23 cellular contexts compared by ENCODE assay signal in the genomic region with DNA sequence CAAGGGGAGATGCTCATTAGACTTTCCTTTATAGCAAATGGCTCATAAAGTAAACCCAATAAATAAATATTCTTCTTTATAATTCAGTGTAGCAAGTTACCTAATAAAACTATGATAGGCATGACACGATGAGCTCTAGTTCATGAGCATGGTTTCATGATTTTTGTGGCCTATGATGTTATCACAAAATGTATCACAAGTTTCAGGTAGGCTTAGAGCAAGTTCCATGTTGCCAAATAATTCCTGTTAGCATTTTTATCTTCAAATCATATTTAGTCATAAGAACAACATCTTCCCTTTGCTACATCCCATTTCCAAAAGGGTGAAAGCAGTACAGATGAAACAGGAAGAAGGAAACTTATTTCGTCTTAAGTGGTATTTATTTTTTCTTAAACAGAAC.
"Had no signal": no experiment of that assay in that cellular context is flagged by ENCODE, and none has a peak within 500 bp of the region (broad histone marks: within the 10 kb centered on the region; RNA-seq: fewer than 3 reads in every experiment).

No MANE protein-coding gene starts in this region.

- H3K4me3 ChIP-seq: colonic mucosa, coronary artery, dorsolateral prefrontal cortex, esophagus muscularis mucosa, esophagus squamous epithelium, gastrocnemius medialis, gastroesophageal sphincter, heart left ventricle, heart right ventricle had no signal

- ATAC-seq: esophagus mucosa, foreskin keratinocyte, gastrocnemius medialis, gastroesophageal sphincter, heart left ventricle, heart right ventricle had no signal

- H3K4me3 Mint-ChIP-seq: dendritic cell treated with granulocyte-macrophage colony-stimulating factor and Interleukin-4, amounts not matched to agents 40 ng/mL and 50 ng/mL, for 4 days; endodermal cell had no signal

- H3K36me3 ChIP-seq: colonic mucosa, esophagus muscularis mucosa, esophagus squamous epithelium, gastrocnemius medialis, gastroesophageal sphincter, heart left ventricle, heart right ventricle had no signal

- H3K27me3 Mint-ChIP-seq: dendritic cell treated with granulocyte-macrophage colony-stimulating factor and Interleukin-4, amounts not matched to agents 40 ng/mL and 50 ng/mL, for 4 days had no signal

- H3K27me3 ChIP-seq: colonic mucosa, esophagus muscularis mucosa, esophagus squamous epithelium, foreskin keratinocyte, gastrocnemius medialis, gastroesophageal sphincter, heart left ventricle, heart right ventricle had no signal

- DNase-seq: colonic mucosa; cortex of kidney; dermis blood vessel endothelial cell; dorsolateral prefrontal cortex; effector CD4-positive, alpha-beta T cell; effector CD8-positive, alpha-beta T cell; effector memory CD4-positive, alpha-beta T cell; endodermal cell; erythroblast; esophagus squamous epithelium; foreskin fibroblast; foreskin keratinocyte; foreskin melanocyte; gastrocnemius medialis; glutamatergic neuron; head of caudate nucleus; heart left ventricle; heart right ventricle had no signal

- H3K9me3 Mint-ChIP-seq: dendritic cell treated with granulocyte-macrophage colony-stimulating factor and Interleukin-4, amounts not matched to agents 40 ng/mL and 50 ng/mL, for 4 days had no signal

- H3K9me3 ChIP-seq: colonic mucosa, esophagus squamous epithelium, gastrocnemius medialis, gastroesophageal sphincter had no signal

- H3K4me1 ChIP-seq: colonic mucosa, esophagus muscularis mucosa, esophagus squamous epithelium, foreskin keratinocyte, gastrocnemius medialis, gastroesophageal sphincter, heart left ventricle, heart right ventricle had no signal

- H3K27ac Mint-ChIP-seq: dendritic cell treated with granulocyte-macrophage colony-stimulating factor and Interleukin-4, amounts not matched to agents 40 ng/mL and 50 ng/mL, for 4 days; endodermal cell had no signal

- H3K27ac ChIP-seq: colonic mucosa, coronary artery, dorsolateral prefrontal cortex, esophagus muscularis mucosa, esophagus squamous epithelium, foreskin keratinocyte, gastrocnemius medialis, gastroesophageal sphincter, heart left ventricle, heart right ventricle had no signal
